ENCODE assay signal across 17 cellular contexts in genomic region chr18:50240083-50240563, GRCh38. TPM values are rescaled to one million over a fixed set of nuclear protein-coding genes. Genes with fewer than 3 reads are reported as not detected.
A peak's percentile ranks its signal among the peaks of the same experiment; 100 is the strongest.
DNase-seq lines count a peak whose midpoint lies in the region; ATAC-seq, FAIRE-seq and TF ChIP-seq lines count a peak whose summit lies in the region.
"Had no signal": no experiment of that assay in that cellular context is flagged by ENCODE, and none has a peak within 500 bp of the region (broad histone marks: within the 10 kb centered on the region; RNA-seq: fewer than 3 reads in every experiment).

No MANE protein-coding gene starts in this region.

- H3K9me3 ChIP-seq in PC-9 (ENCODE audit: insufficient read depth, low read depth) (peaks cover 8% of the 10 kb centered on the region; the same call in 1 of the 2 replicates), small intestine (ENCODE audit: control insufficient read depth, low read depth) (no peaks in the 10 kb centered on the region), Peyer's patch (peaks cover 0 to 3% (median 0%) of the 10 kb centered on the region in 4 donors)
- H3K9me3 ChIP-seq: prostate gland had no signal

- BruUV-seq in PC-9 (replicated peaks; lab: Mats Ljungman, UMichigan) = no TSS peak

- H4K20me1 ChIP-seq in PC-9 (ENCODE audit: insufficient read depth) = no peaks in the 10 kb centered on the region

- H3K4me1 ChIP-seq in PC-9 (replicated peaks; ENCODE audit: insufficient read depth) (no peaks in the 10 kb centered on the region), small intestine (ENCODE audit: control insufficient read depth in 2 of 2, insufficient read depth in 1 of 2, low read depth in 1 of 2, low read length in 1 of 2) (no peaks in the 10 kb centered on the region), Peyer's patch (no peaks in the 10 kb centered on the region)
- H3K4me1 ChIP-seq: prostate gland had no signal

- H3K9me3 Mint-ChIP-seq in activated CD8-positive, alpha-beta T cell treated with anti-CD3 and anti-CD28 coated beads for 36 hours = peaks cover 15% of the 10 kb centered on the region
- no peaks in the 10 kb centered on the region for H3K9me3 Mint-ChIP-seq in activated CD8-positive, alpha-beta T cell treated with anti-CD3 and anti-CD28 coated beads, Interleukin-2, amount 10 ng/mL, durations not matched to agents 7 days and 5 days (ENCODE audit: insufficient read depth)
- peaks cover 33% of the 10 kb centered on the region for H3K9me3 Mint-ChIP-seq in osteocyte (ENCODE audit: unreplicated experiment)

- H3K27me3 ChIP-seq in PC-9 (ENCODE audit: insufficient read depth, low read depth) = no peaks in the 10 kb centered on the region
- H3K27me3 ChIP-seq in small intestine (ENCODE audit: control insufficient read depth in 2 of 2, insufficient read depth in 2 of 2, low read length in 2 of 2) = no peaks in the 10 kb centered on the region
- no peaks in the 10 kb centered on the region for H3K27me3 ChIP-seq in Peyer's patch

- no peak overlapping the region for H3K4me3 Mint-ChIP-seq in activated CD8-positive, alpha-beta T cell treated with anti-CD3 and anti-CD28 coated beads for 36 hours
- H3K4me3 Mint-ChIP-seq in activated CD8-positive, alpha-beta T cell treated with anti-CD3 and anti-CD28 coated beads, Interleukin-2, amount 10 ng/mL, durations not matched to agents 7 days and 5 days = no peak overlapping the region
- no peak overlapping the region for H3K4me3 Mint-ChIP-seq in osteocyte (ENCODE audit: unreplicated experiment)
- H3K4me3 Mint-ChIP-seq: CD8-positive, alpha-beta memory T cell; naive B cell had no signal

- DNase-seq in activated CD8-positive, alpha-beta T cell treated with anti-CD3 and anti-CD28 coated beads for 36 hours = peak; percentile 8
- no peak for DNase-seq in activated CD8-positive, alpha-beta T cell treated with anti-CD3 and anti-CD28 coated beads, Interleukin-2, amount 10 ng/mL, durations not matched to agents 7 days and 5 days
- DNase-seq in PC-9 (peak; percentile 6 to 75), epithelial cell of esophagus (ENCODE audit: low read depth) (peak; percentile 97), small intestine (peak; percentile 63), lower leg skin (ENCODE audit: low spot score in 2 of 2) (no peak), osteocyte (ENCODE audit: extremely low spot score, unreplicated experiment) (no peak), Peyer's patch (no peak)
- DNase-seq: amniotic stem cell; CD8-positive, alpha-beta memory T cell; erythroblast; left ventricle myocardium superior; naive B cell; NCI-H187; NCI-H510A treated with DMSO at 0.1 percent for 48 hours had no signal

- POLR2A ChIA-PET in activated CD8-positive, alpha-beta T cell treated with anti-CD3 and anti-CD28 coated beads for 36 hours (lab: Charles Lee) = no interaction called here
- POLR2A ChIA-PET in activated CD8-positive, alpha-beta T cell treated with anti-CD3 and anti-CD28 coated beads, Interleukin-2, amount 10 ng/mL, durations not matched to agents 7 days and 5 days (lab: Charles Lee) = no interaction called here
- POLR2A ChIA-PET in PC-9 (lab: Charles Lee; ENCODE audit: unreplicated experiment) = no interaction called here

- TF ChIP-seq POLR2A in lower leg skin (IDR thresholded peaks at IDR 0.05) (no peak), Peyer's patch (IDR thresholded peaks at IDR 0.05) (no peak)

- no peak for FAIRE-seq in small intestine (lab: Jason Lieb, UNC)

- 84 to 87% (median 85%) methylated on average over 3 of the region's 3 CpGs for WGBS in small intestine, 3 donors
- WGBS in lower leg skin, 2 donors = 79 to 83% methylated on average over 3 of the region's 3 CpGs

- CTCF ChIA-PET in activated CD8-positive, alpha-beta T cell treated with anti-CD3 and anti-CD28 coated beads for 36 hours (lab: Charles Lee) = no interaction called here
- CTCF ChIA-PET in activated CD8-positive, alpha-beta T cell treated with anti-CD3 and anti-CD28 coated beads, Interleukin-2, amount 10 ng/mL, durations not matched to agents 7 days and 5 days (lab: Charles Lee) = no interaction called here
- CTCF ChIA-PET in PC-9 (lab: Charles Lee) = no interaction called here

- no peak overlapping the region for H3K27ac Mint-ChIP-seq in activated CD8-positive, alpha-beta T cell treated with anti-CD3 and anti-CD28 coated beads for 36 hours
- H3K27ac Mint-ChIP-seq in activated CD8-positive, alpha-beta T cell treated with anti-CD3 and anti-CD28 coated beads, Interleukin-2, amount 10 ng/mL, durations not matched to agents 7 days and 5 days = no peak overlapping the region
- no peak overlapping the region for H3K27ac Mint-ChIP-seq in osteocyte (ENCODE audit: unreplicated experiment)
- H3K27ac Mint-ChIP-seq: CD8-positive, alpha-beta memory T cell had no signal

- no peaks in the 10 kb centered on the region for H3K36me3 ChIP-seq in PC-9 (ENCODE audit: low read depth)
- H3K36me3 ChIP-seq in small intestine (ENCODE audit: control insufficient read depth in 2 of 2, insufficient read depth in 2 of 2, low read length in 2 of 2) = no peaks in the 10 kb centered on the region
- H3K36me3 ChIP-seq in Peyer's patch = no peaks in the 10 kb centered on the region
- H3K36me3 ChIP-seq: prostate gland had no signal

- no peaks in the 10 kb centered on the region for H3K9me2 ChIP-seq in PC-9 (ENCODE audit: insufficient read depth)

- H3K27me3 Mint-ChIP-seq in activated CD8-positive, alpha-beta T cell treated with anti-CD3 and anti-CD28 coated beads for 36 hours = no peaks in the 10 kb centered on the region
- H3K27me3 Mint-ChIP-seq in activated CD8-positive, alpha-beta T cell treated with anti-CD3 and anti-CD28 coated beads, Interleukin-2, amount 10 ng/mL, durations not matched to agents 7 days and 5 days (ENCODE audit: low read depth) = peaks cover 5% of the 10 kb centered on the region
- no peaks in the 10 kb centered on the region for H3K27me3 Mint-ChIP-seq in osteocyte (ENCODE audit: unreplicated experiment)

- no peak for TF ChIP-seq CTCF in activated CD8-positive, alpha-beta T cell treated with anti-CD3 and anti-CD28 coated beads for 36 hours (IDR thresholded peaks at IDR 0.05)
- TF ChIP-seq CTCF in PC-9 (conservative IDR thresholded peaks at IDR 0.05) = no peak
- no peak for TF ChIP-seq CTCF in epithelial cell of esophagus (IDR thresholded peaks at IDR 0.05; ENCODE audit: insufficient read depth, low read depth, low read length, missing control alignments)
- no peak for TF ChIP-seq CTCF in lower leg skin (IDR thresholded peaks at IDR 0.05)
- TF ChIP-seq CTCF in osteocyte (IDR thresholded peaks at IDR 0.05) = no peak
- TF ChIP-seq CTCF in Peyer's patch (IDR thresholded peaks at IDR 0.05) = no peak

- intact Hi-C loops in activated CD8-positive, alpha-beta T cell treated with anti-CD3 and anti-CD28 coated beads for 36 hours (cut with micrococcal nuclease) = no loop called here
- intact Hi-C loops in PC-9 (cut with micrococcal nuclease; ENCODE audit: unreplicated experiment) = no loop called here
- intact Hi-C loops in lower leg skin (cut with DNase I; ENCODE audit: low total_unique reads) = no loop called here

- peaks cover 4% of the 10 kb centered on the region for H3K36me3 Mint-ChIP-seq in activated CD8-positive, alpha-beta T cell treated with anti-CD3 and anti-CD28 coated beads for 36 hours (ENCODE audit: low read depth)
- H3K36me3 Mint-ChIP-seq in activated CD8-positive, alpha-beta T cell treated with anti-CD3 and anti-CD28 coated beads, Interleukin-2, amount 10 ng/mL, durations not matched to agents 7 days and 5 days (ENCODE audit: low read depth) = no peaks in the 10 kb centered on the region
- no peaks in the 10 kb centered on the region for H3K36me3 Mint-ChIP-seq in osteocyte (ENCODE audit: unreplicated experiment)

- H3K4me1 Mint-ChIP-seq in activated CD8-positive, alpha-beta T cell treated with anti-CD3 and anti-CD28 coated beads for 36 hours (ENCODE audit: low read depth) = peaks cover 6% of the 10 kb centered on the region
- no peaks in the 10 kb centered on the region for H3K4me1 Mint-ChIP-seq in activated CD8-positive, alpha-beta T cell treated with anti-CD3 and anti-CD28 coated beads, Interleukin-2, amount 10 ng/mL, durations not matched to agents 7 days and 5 days (ENCODE audit: low read depth)
- H3K4me1 Mint-ChIP-seq in osteocyte (ENCODE audit: unreplicated experiment) = no peaks in the 10 kb centered on the region
- H3K4me1 Mint-ChIP-seq: CD8-positive, alpha-beta memory T cell; naive B cell had no signal

- H3K4me3 ChIP-seq in PC-9 (no peak overlapping the region), epithelial cell of esophagus (ENCODE audit: low read length) (no peak overlapping the region), small intestine (ENCODE audit: low read depth in 1 of 2, low read length in 2 of 2) (no peak overlapping the region), lower leg skin (ENCODE audit: low read depth, poor library complexity, severe bottlenecking) (no peak overlapping the region), Peyer's patch (no peak overlapping the region)
- H3K4me3 ChIP-seq: prostate gland had no signal

- H3K27ac ChIP-seq in PC-9 (peak overlapping the region; percentile 84), small intestine (ENCODE audit: low read depth in 1 of 2, low read length in 1 of 2) (no peak overlapping the region), Peyer's patch (peak overlapping the region in 1 of 4 donors; percentile 41)
- H3K27ac ChIP-seq: prostate gland had no signal

- H3K4me2 ChIP-seq in PC-9 = no peak overlapping the region

- H3F3A ChIP-seq in PC-9 (ENCODE audit: insufficient read depth, low read depth) = peaks cover 23% of the 10 kb centered on the region

- no peaks in the 10 kb centered on the region for H3K79me2 ChIP-seq in PC-9 (ENCODE audit: low read depth)

- ATAC-seq in activated CD8-positive, alpha-beta T cell treated with anti-CD3 and anti-CD28 coated beads for 36 hours = peak; percentile 42
- no peak for ATAC-seq in activated CD8-positive, alpha-beta T cell treated with anti-CD3 and anti-CD28 coated beads, Interleukin-2, amount 10 ng/mL, durations not matched to agents 7 days and 5 days
- ATAC-seq: left ventricle myocardium superior had no signal

- no peak overlapping the region for H2AFZ ChIP-seq in PC-9

RNA-seq across cellular contexts. Expression of gene CFAP53, which starts 26.2 kb away (rescaled TPM):
- under 1 TPM; 0.27 to 0.76 TPM for total RNA-seq in activated CD8-positive, alpha-beta T cell treated with anti-CD3 and anti-CD28 coated beads for 36 hours
- total RNA-seq in activated CD8-positive, alpha-beta T cell treated with anti-CD3 and anti-CD28 coated beads, Interleukin-2, amount 10 ng/mL, durations not matched to agents 7 days and 5 days = under 1 TPM; 0.21 to 0.29 TPM
- 1.9 and 2.1 TPM in 2 replicates for total RNA-seq in PC-9 (2021)
- under 1 TPM in 2 of 3 donors, not detected in 1; 0.28 to 0.67 TPM for polyA plus RNA-seq in small intestine
- under 1 TPM in 3 of 4 donors, not detected in 1; 0.23 to 0.37 (median 0.34) TPM for total RNA-seq in lower leg skin
- 0.39 and 0.78 TPM in 2 replicates for total RNA-seq in osteocyte
- under 1 TPM in 1 of 4 donors, not detected in 3; 0.80 TPM for total RNA-seq in Peyer's patch
- total RNA-seq: left ventricle myocardium superior had no signal
- polyA plus RNA-seq: CD8-positive, alpha-beta memory T cell had no signal

RNA-seq across cellular contexts. Expression of gene MBD1, which starts 41.2 kb away (rescaled TPM):
- total RNA-seq in activated CD8-positive, alpha-beta T cell treated with anti-CD3 and anti-CD28 coated beads for 36 hours = 10 to 100 TPM; 67.4 to 69.0 TPM
- total RNA-seq in activated CD8-positive, alpha-beta T cell treated with anti-CD3 and anti-CD28 coated beads, Interleukin-2, amount 10 ng/mL, durations not matched to agents 7 days and 5 days = 100 to 1,000 TPM in 1 of 2 experiments, 10 to 100 TPM in 1; 97.3 to 101 TPM
- total RNA-seq in PC-9 (2021) (43.2 and 43.5 TPM in 2 replicates), lower leg skin (100 to 1,000 TPM; 113 to 140 (median 122) TPM), osteocyte (69.9 and 74.2 TPM in 2 replicates), Peyer's patch (100 to 1,000 TPM in 3 of 4 donors, 10 to 100 TPM in 1; 85.1 to 168 (median 115) TPM)
- polyA plus RNA-seq in small intestine = 10 to 100 TPM; 26.2 to 35.7 (median 31.3) TPM

RNA-seq across cellular contexts. Expression of gene MYO5B, which starts 45.2 kb away (rescaled TPM):
- under 1 TPM in 1 of 2 experiments, not detected in 1; 0.09 TPM for total RNA-seq in activated CD8-positive, alpha-beta T cell treated with anti-CD3 and anti-CD28 coated beads for 36 hours
- total RNA-seq in activated CD8-positive, alpha-beta T cell treated with anti-CD3 and anti-CD28 coated beads, Interleukin-2, amount 10 ng/mL, durations not matched to agents 7 days and 5 days = not detected
- total RNA-seq in PC-9 (2021) = 23.3 and 25.4 TPM in 2 replicates
- 100 to 1,000 TPM in 2 of 3 donors, 10 to 100 TPM in 1; 45.0 to 185 (median 133) TPM for polyA plus RNA-seq in small intestine
- total RNA-seq in lower leg skin = 10 to 100 TPM; 53.1 to 74.8 (median 55.2) TPM
- not detected in 2 replicates for total RNA-seq in osteocyte
- 100 to 1,000 TPM; 105 to 213 (median 183) TPM for total RNA-seq in Peyer's patch
- total RNA-seq: OCI-LY7 had no signal
- polyA plus RNA-seq: CD8-positive, alpha-beta memory T cell had no signal

RNA-seq across cellular contexts. Expression of gene CXXC1, which starts 47.4 kb away (rescaled TPM):
- 10 to 100 TPM; 87.0 to 88.0 TPM for total RNA-seq in activated CD8-positive, alpha-beta T cell treated with anti-CD3 and anti-CD28 coated beads for 36 hours
- 100 to 1,000 TPM; 136 to 158 TPM for total RNA-seq in activated CD8-positive, alpha-beta T cell treated with anti-CD3 and anti-CD28 coated beads, Interleukin-2, amount 10 ng/mL, durations not matched to agents 7 days and 5 days
- total RNA-seq in PC-9 (2021) = 48.2 and 54.7 TPM in 2 replicates
- 10 to 100 TPM; 65.7 to 93.9 (median 72.1) TPM for polyA plus RNA-seq in small intestine
- 100 to 1,000 TPM in 2 of 4 donors, 10 to 100 TPM in 2; 67.3 to 173 (median 106) TPM for total RNA-seq in lower leg skin
- total RNA-seq in osteocyte = 70.2 and 82.2 TPM in 2 replicates
- total RNA-seq in Peyer's patch = 100 to 1,000 TPM in 3 of 4 donors, 10 to 100 TPM in 1; 85.6 to 261 (median 130) TPM

Comparison
In these comparisons a context has a peak if more than half of its experiments do, and no peak if none do; other contexts are left out.
1. DNase-seq: peak in activated CD8-positive, alpha-beta T cell treated with anti-CD3 and anti-CD28 coated beads for 36 hours (single experiment), PC-9 (2 of 2), epithelial cell of esophagus (single experiment) and small intestine (single experiment); none in activated CD8-positive, alpha-beta T cell treated with anti-CD3 and anti-CD28 coated beads, Interleukin-2, amount 10 ng/mL, durations not matched to agents 7 days and 5 days (single experiment), lower leg skin (0 of 2), osteocyte (single experiment) and Peyer's patch (0 of 3).
2. RNA of gene MYO5B, which starts 45.2 kb away (total RNA-seq): 105 to 213 TPM in Peyer's patch, 53.1 to 74.8 TPM in lower leg skin and 23.3 to 25.4 TPM in PC-9; 0.09 TPM in activated CD8-positive, alpha-beta T cell treated with anti-CD3 and anti-CD28 coated beads for 36 hours, not detected in activated CD8-positive, alpha-beta T cell treated with anti-CD3 and anti-CD28 coated beads, Interleukin-2, amount 10 ng/mL, durations not matched to agents 7 days and 5 days and not detected in osteocyte; every median in the first group is over 10 times any median in the second.